In genomic region chr3:154060606-154061380, GRCh38 we compare ENCODE assay signal across 11 cellular contexts.
DNase-seq lines count a peak whose midpoint lies in the region; ATAC-seq and TF ChIP-seq lines count a peak whose summit lies in the region.
"Had no signal": no experiment of that assay in that cellular context is flagged by ENCODE, and none has a peak within 500 bp of the region (broad histone marks: within the 10 kb centered on the region; RNA-seq: fewer than 3 reads in every experiment).

No MANE protein-coding gene starts in this region.

- H3K36me3 ChIP-seq in muscle layer of colon (ENCODE audit: insufficient read depth, low read length) (no peaks in the 10 kb centered on the region), upper lobe of right lung (no peaks in the 10 kb centered on the region)

- H3K27me3 ChIP-seq in muscle layer of colon (ENCODE audit: control insufficient read depth in 1 of 2, insufficient read depth in 2 of 2, low read length in 2 of 2) (no peaks in the 10 kb centered on the region), upper lobe of right lung (no peaks in the 10 kb centered on the region)

- H3K9ac ChIP-seq in muscle layer of colon (ENCODE audit: low read length) = no peak overlapping the region

- H3K4me3 ChIP-seq in fibroblast of pulmonary artery (replicated peaks; ENCODE audit: low read depth, low read length) = no peak overlapping the region
- peak overlapping the region in 1 of 2 donors; percentile 1 for H3K4me3 ChIP-seq in muscle layer of colon (ENCODE audit: low read depth in 1 of 2, low read length in 2 of 2)
- H3K4me3 ChIP-seq in upper lobe of right lung = no peak overlapping the region

- peaks cover 30% of the 10 kb centered on the region for H3K4me1 ChIP-seq in muscle layer of colon (ENCODE audit: insufficient read depth, low read length)
- no peaks in the 10 kb centered on the region for H3K4me1 ChIP-seq in upper lobe of right lung

- peak overlapping the region; percentile 65 for H3K27ac ChIP-seq in muscle layer of colon (ENCODE audit: low read depth, low read length)
- H3K27ac ChIP-seq in upper lobe of right lung = no peak overlapping the region

- ATAC-seq in upper lobe of right lung (peak; percentile 64), HG03280 (IDR thresholded peaks at IDR 0.05; ENCODE audit: unreplicated experiment) (no peak), HG03139 (IDR thresholded peaks at IDR 0.05; ENCODE audit: unreplicated experiment) (no peak)

- DNase-seq in DMS 273 (lab: John Stamatoyannopoulos, UW; ENCODE audit: unreplicated experiment) (peak; percentile 9), DMS 273 treated with DMSO at 0.1 percent for 48 hours (lab: John Stamatoyannopoulos, UW) (no peak), fibroblast of pulmonary artery (ENCODE audit: low read depth) (peak; percentile 97), upper lobe of right lung (no peak), SK-N-DZ (ENCODE audit: low spot score) (no peak)
- DNase-seq: NCI-H187, occipital lobe, SHP77 treated with DMSO at 0.1 percent for 48 hours had no signal

- TF ChIP-seq CTCF in fibroblast of pulmonary artery (IDR thresholded peaks at IDR 0.05; ENCODE audit: low read length, missing control alignments) (peak; percentile 1), upper lobe of right lung (IDR thresholded peaks at IDR 0.05) (no peak)

- H3K9me3 ChIP-seq in muscle layer of colon (ENCODE audit: low read length) (no peaks in the 10 kb centered on the region), upper lobe of right lung (no peaks in the 10 kb centered on the region)

- intact Hi-C loops in upper lobe of right lung (cut with DNase I) = no loop called here

Comparison
In these comparisons a context has a peak if more than half of its experiments do, and no peak if none do; other contexts are left out.
1. DNase-seq: peak in DMS 273 (single experiment) and fibroblast of pulmonary artery (single experiment); none in DMS 273 treated with DMSO at 0.1 percent for 48 hours (single experiment), upper lobe of right lung (single experiment) and SK-N-DZ (single experiment).